In the genomic region with DNA sequence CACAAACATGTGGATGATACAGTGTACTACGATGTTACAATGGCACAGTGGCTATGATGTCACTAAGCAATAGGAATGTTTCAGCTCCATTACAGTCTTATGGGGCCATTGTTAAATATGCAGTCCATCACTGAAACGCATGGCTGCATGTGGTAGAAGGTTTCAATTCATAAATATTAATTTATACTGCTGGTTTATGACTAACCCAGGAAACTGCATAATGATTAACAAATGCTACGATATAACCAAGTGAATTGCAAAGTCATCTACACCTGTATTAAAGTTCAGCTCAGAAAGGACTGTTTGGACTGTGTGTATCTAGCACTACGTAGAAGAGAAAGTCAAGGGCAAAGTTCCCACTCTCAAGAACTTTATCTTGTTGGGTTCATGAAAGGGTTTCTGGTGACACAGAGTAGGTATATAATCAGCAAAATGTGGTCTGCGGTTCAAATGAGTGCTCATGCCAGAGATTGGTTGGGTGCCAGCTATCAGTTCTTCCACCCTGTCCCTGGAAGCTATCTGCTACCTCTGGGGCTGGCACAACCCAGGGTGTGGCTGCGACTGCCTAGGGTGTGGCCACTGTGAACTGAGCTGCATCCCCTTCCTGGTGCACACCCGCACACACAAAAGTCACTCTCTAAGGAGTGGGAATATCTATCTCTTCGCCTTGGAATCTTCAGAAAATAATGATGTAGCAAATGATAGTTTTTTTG, we compare ENCODE assay signal across 11 cellular contexts. TPM values are rescaled to one million over a fixed set of nuclear protein-coding genes. Genes with fewer than 3 reads are reported as not detected.
DNase-seq lines count a peak whose midpoint lies in the region; ATAC-seq and TF ChIP-seq lines count a peak whose summit lies in the region.
"Had no signal": no experiment of that assay in that cellular context is flagged by ENCODE, and none has a peak within 500 bp of the region (broad histone marks: within the 10 kb centered on the region; RNA-seq: fewer than 3 reads in every experiment).

No MANE protein-coding gene starts in this region.

- no peak overlapping the region for H3K4me3 ChIP-seq in epithelial cell of esophagus (ENCODE audit: low read length)
- H3K4me3 ChIP-seq: thoracic aorta had no signal

- no peaks in the 10 kb centered on the region for H3K27me3 Mint-ChIP-seq in stimulated activated naive B cell treated with anti-CD40 and anti-IgM and Interleukin-4, amounts not matched to agents 10 μg/mL and 1 μg/mL and 100 μg/mL, for 72 hours

- DNase-seq in Right ventricle myocardium inferior (ENCODE audit: missing footprints): no peak
- no peak for DNase-seq in cardiac septum (ENCODE audit: low spot score)
- peak in 75 of 76 experiments; percentile 20 to 96 (median 90) for DNase-seq in HUDEP-2 (lab: John Stamatoyannopoulos, UW; ENCODE audit: unreplicated experiment in 76 of 76)
- DNase-seq in epithelial cell of esophagus (ENCODE audit: low read depth): peak; percentile 16
- no peak for DNase-seq in stimulated activated naive B cell treated with anti-CD40 and anti-IgM and Interleukin-4, amounts not matched to agents 10 μg/mL and 1 μg/mL and 100 μg/mL, for 72 hours
- DNase-seq in SW 1271 (lab: John Stamatoyannopoulos, UW): no peak
- no peak for DNase-seq in NCI-H82 (lab: John Stamatoyannopoulos, UW)
- DNase-seq: NCI-H2171 had no signal

- H3K9me3 Mint-ChIP-seq in stimulated activated naive B cell treated with anti-CD40 and anti-IgM and Interleukin-4, amounts not matched to agents 10 μg/mL and 1 μg/mL and 100 μg/mL, for 72 hours: no peaks in the 10 kb centered on the region

- intact Hi-C loops in Right ventricle myocardium inferior (cut with DNase I): no loop called here
- intact Hi-C loops in cardiac septum (cut with DNase I): no loop called here

- no peak overlapping the region for H3K27ac Mint-ChIP-seq in stimulated activated naive B cell treated with anti-CD40 and anti-IgM and Interleukin-4, amounts not matched to agents 10 μg/mL and 1 μg/mL and 100 μg/mL, for 72 hours

- H3K36me3 Mint-ChIP-seq in stimulated activated naive B cell treated with anti-CD40 and anti-IgM and Interleukin-4, amounts not matched to agents 10 μg/mL and 1 μg/mL and 100 μg/mL, for 72 hours: peaks cover 6 to 14% of the 10 kb centered on the region in 2 donors

- peaks cover 11 to 21% of the 10 kb centered on the region in 2 donors for H3K4me1 Mint-ChIP-seq in stimulated activated naive B cell treated with anti-CD40 and anti-IgM and Interleukin-4, amounts not matched to agents 10 μg/mL and 1 μg/mL and 100 μg/mL, for 72 hours

- ATAC-seq in Right ventricle myocardium inferior: peak; percentile 68
- peak; percentile 64 to 69 for ATAC-seq in stimulated activated naive B cell treated with anti-CD40 and anti-IgM and Interleukin-4, amounts not matched to agents 10 μg/mL and 1 μg/mL and 100 μg/mL, for 72 hours (replicated peaks)
- ATAC-seq in HG03469 (IDR thresholded peaks at IDR 0.05; ENCODE audit: unreplicated experiment): no peak
- ATAC-seq: sciatic nerve had no signal

- no peak for TF ChIP-seq CTCF in epithelial cell of esophagus (IDR thresholded peaks at IDR 0.05; ENCODE audit: insufficient read depth, low read depth, low read length, missing control alignments)

- no peak overlapping the region for H3K4me3 Mint-ChIP-seq in stimulated activated naive B cell treated with anti-CD40 and anti-IgM and Interleukin-4, amounts not matched to agents 10 μg/mL and 1 μg/mL and 100 μg/mL, for 72 hours

RNA-seq across cellular contexts. Expression of gene MGST3, which starts 14.8 kb away (rescaled TPM):
- total RNA-seq in Right ventricle myocardium inferior (628 TPM), cardiac septum (998 TPM)

RNA-seq across cellular contexts. Expression of gene ALDH9A1, which starts 52.6 kb away (rescaled TPM):
- total RNA-seq in Right ventricle myocardium inferior: 57.3 TPM
- total RNA-seq in cardiac septum: 61.3 TPM

Comparison
In these comparisons a context has a peak if more than half of its experiments do, and no peak if none do; other contexts are left out.
1. DNase-seq: peak in HUDEP-2 (75 of 76) and epithelial cell of esophagus (single experiment); none in Right ventricle myocardium inferior (single experiment), cardiac septum (single experiment), stimulated activated naive B cell treated with anti-CD40 and anti-IgM and Interleukin-4, amounts not matched to agents 10 μg/mL and 1 μg/mL and 100 μg/mL, for 72 hours (single experiment), SW 1271 (0 of 2) and NCI-H82 (single experiment).